Comparison of ENCODE assay signal across 9 cellular contexts in genomic region chrX:108020631-108021030, GRCh38. TPM values are rescaled to one million over a fixed set of nuclear protein-coding genes. Genes with fewer than 3 reads are reported as not detected.
DNase-seq lines count a peak whose midpoint lies in the region; TF ChIP-seq lines count a peak whose summit lies in the region.
"Had no signal": no experiment of that assay in that cellular context is flagged by ENCODE, and none has a peak within 500 bp of the region (broad histone marks: within the 10 kb centered on the region; RNA-seq: fewer than 3 reads in every experiment).

No MANE protein-coding gene starts in this region.

- H3K4me3 Mint-ChIP-seq in activated T-cell treated with anti-CD3 and anti-CD28 coated beads, Interleukin-2, amount 50 U/mL, for 24 hours: peak overlapping the region; percentile 34
- H3K4me3 Mint-ChIP-seq in neural crest cell: no peak overlapping the region
- H3K4me3 Mint-ChIP-seq: activated naive CD8-positive, alpha-beta T cell treated with anti-CD3 and anti-CD28 coated beads, Interleukin-2, amount 10 ng/mL, durations not matched to agents 7 days and 5 days had no signal

- H3K36me3 ChIP-seq in brain microvascular endothelial cell (replicated peaks): no peaks in the 10 kb centered on the region

- H3K27ac ChIP-seq in brain microvascular endothelial cell: no peak overlapping the region

- no peak overlapping the region for H3K4me3 ChIP-seq in brain microvascular endothelial cell (ENCODE audit: low read depth, low read length)

- no peaks in the 10 kb centered on the region for H3K9me3 Mint-ChIP-seq in activated T-cell treated with anti-CD3 and anti-CD28 coated beads, Interleukin-2, amount 50 U/mL, for 24 hours
- peaks cover 12% of the 10 kb centered on the region for H3K9me3 Mint-ChIP-seq in neural crest cell
- H3K9me3 Mint-ChIP-seq: activated naive CD8-positive, alpha-beta T cell treated with anti-CD3 and anti-CD28 coated beads, Interleukin-2, amount 10 ng/mL, durations not matched to agents 7 days and 5 days had no signal

- H3K4me1 Mint-ChIP-seq in activated T-cell treated with anti-CD3 and anti-CD28 coated beads, Interleukin-2, amount 50 U/mL, for 24 hours (ENCODE audit: low read depth): peaks cover 70% of the 10 kb centered on the region
- H3K4me1 Mint-ChIP-seq in neural crest cell: no peaks in the 10 kb centered on the region

- peaks cover 14% of the 10 kb centered on the region for H3K27me3 Mint-ChIP-seq in activated T-cell treated with anti-CD3 and anti-CD28 coated beads, Interleukin-2, amount 50 U/mL, for 24 hours
- no peaks in the 10 kb centered on the region for H3K27me3 Mint-ChIP-seq in neural crest cell (ENCODE audit: low read depth)
- H3K27me3 Mint-ChIP-seq: activated naive CD8-positive, alpha-beta T cell treated with anti-CD3 and anti-CD28 coated beads, Interleukin-2, amount 10 ng/mL, durations not matched to agents 7 days and 5 days had no signal

- peak overlapping the region; percentile 64 for H3K27ac Mint-ChIP-seq in activated T-cell treated with anti-CD3 and anti-CD28 coated beads, Interleukin-2, amount 50 U/mL, for 24 hours
- no peak overlapping the region for H3K27ac Mint-ChIP-seq in neural crest cell (ENCODE audit: unreplicated experiment)
- H3K27ac Mint-ChIP-seq: activated naive CD8-positive, alpha-beta T cell treated with anti-CD3 and anti-CD28 coated beads, Interleukin-2, amount 10 ng/mL, durations not matched to agents 7 days and 5 days had no signal

- in situ Hi-C loops in brain microvascular endothelial cell (cut with HindIII; ENCODE audit: low pct_ligation_motif_present, low sequenced_read_pairs): no loop called here

- H3K27me3 ChIP-seq in brain microvascular endothelial cell (replicated peaks): no peaks in the 10 kb centered on the region

- no peaks in the 10 kb centered on the region for H3K36me3 Mint-ChIP-seq in activated T-cell treated with anti-CD3 and anti-CD28 coated beads, Interleukin-2, amount 50 U/mL, for 24 hours (ENCODE audit: low read depth)
- no peaks in the 10 kb centered on the region for H3K36me3 Mint-ChIP-seq in neural crest cell (ENCODE audit: low read depth)
- H3K36me3 Mint-ChIP-seq: activated naive CD8-positive, alpha-beta T cell treated with anti-CD3 and anti-CD28 coated beads, Interleukin-2, amount 10 ng/mL, durations not matched to agents 7 days and 5 days had no signal

- TF ChIP-seq CTCF in brain microvascular endothelial cell (IDR thresholded peaks at IDR 0.05; ENCODE audit: low read depth, low read length, missing control alignments) (peak; percentile 60), neural crest cell (conservative IDR thresholded peaks at IDR 0.05) (peak; percentile 60)

- DNase-seq in activated T-cell treated with anti-CD3 and anti-CD28 coated beads, Interleukin-2, amount 50 U/mL, for 24 hours: peak; percentile 37
- DNase-seq in activated T-cell treated with anti-CD3 and anti-CD28 coated beads for 4 hours (no peak), LHCN-M2 (ENCODE audit: low read depth) (peak; percentile 14), brain microvascular endothelial cell (no peak), neural crest cell (ENCODE audit: low read depth, low spot score) (no peak), SKM-1 treated with dmso at 0.1 percent for 144 hours (lab: John Stamatoyannopoulos, UW; ENCODE audit: unreplicated experiment) (no peak), MV-4-11 (lab: John Stamatoyannopoulos, UW) (no peak), NCI-H1105 treated with DMSO at 0.1 percent for 48 hours (lab: John Stamatoyannopoulos, UW) (no peak)
- DNase-seq: activated naive CD8-positive, alpha-beta T cell treated with anti-CD3 and anti-CD28 coated beads, Interleukin-2, amount 10 ng/mL, durations not matched to agents 7 days and 5 days had no signal

RNA-seq across cellular contexts. Expression of gene VSIG1, which starts 24.2 kb away (rescaled TPM):
- not detected in 2 replicates for total RNA-seq in LHCN-M2 (2014; rRNA removed)
- not detected for polyA plus RNA-seq in LHCN-M2 (2012)
- not detected in 2 replicates for total RNA-seq in neural crest cell

RNA-seq across cellular contexts. Expression of gene TEX13B, which starts 38.5 kb away (rescaled TPM):
- not detected in 2 replicates for total RNA-seq in LHCN-M2 (2014; rRNA removed)
- polyA plus RNA-seq in LHCN-M2 (2012): not detected
- not detected in 2 replicates for total RNA-seq in neural crest cell
- total RNA-seq: activated naive CD8-positive, alpha-beta T cell treated with anti-CD3 and anti-CD28 coated beads, Interleukin-2, amount 10 ng/mL, durations not matched to agents 7 days and 5 days had no signal

Comparison
In these comparisons a context has a peak if more than half of its experiments do, and no peak if none do; other contexts are left out.
1. DNase-seq: peak in activated T-cell treated with anti-CD3 and anti-CD28 coated beads, Interleukin-2, amount 50 U/mL, for 24 hours (single experiment) and LHCN-M2 (single experiment); none in activated T-cell treated with anti-CD3 and anti-CD28 coated beads for 4 hours (single experiment), brain microvascular endothelial cell (single experiment), neural crest cell (single experiment), SKM-1 treated with dmso at 0.1 percent for 144 hours (single experiment), MV-4-11 (single experiment) and NCI-H1105 treated with DMSO at 0.1 percent for 48 hours (single experiment).